In the genomic region with DNA sequence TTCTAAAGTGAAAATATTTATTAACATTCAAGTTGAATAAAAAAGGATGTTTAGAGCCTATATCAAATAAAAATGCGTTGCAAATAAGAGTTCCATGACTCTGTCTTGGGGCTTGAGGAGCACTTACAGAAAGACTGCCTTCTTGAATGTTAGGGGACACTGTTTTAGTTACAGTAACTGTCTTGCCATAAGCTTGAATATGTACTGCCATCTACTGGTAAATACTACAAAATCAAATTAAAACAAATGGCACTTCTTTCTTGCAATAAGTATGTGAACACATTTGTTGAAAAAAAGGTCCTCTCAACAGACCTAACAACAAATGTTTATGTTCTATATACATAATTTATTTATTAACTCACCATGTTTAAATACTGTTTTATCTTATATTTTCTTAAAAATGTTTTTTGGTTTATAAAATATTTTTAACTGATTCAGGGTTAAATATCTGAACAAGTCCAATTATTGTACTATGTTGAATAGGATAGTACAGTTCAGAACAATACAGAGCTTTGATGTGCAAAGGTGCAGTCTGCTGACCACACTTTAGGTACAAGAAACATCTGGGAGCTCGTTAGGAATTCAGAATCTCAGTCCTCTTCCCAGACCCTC, we compare ENCODE assay signal across 8 cellular contexts.
DNase-seq lines count a peak whose midpoint lies in the region; ATAC-seq, FAIRE-seq and TF ChIP-seq lines count a peak whose summit lies in the region.

No MANE protein-coding gene starts in this region.

- intact Hi-C loops in left cardiac atrium (cut with DNase I), result no loop called here

- H3K9me3 Mint-ChIP-seq in stimulated activated naive CD8-positive, alpha-beta T cell treated with anti-CD3 and anti-CD28 coated beads, Interleukin-15, amount 100 ng/mL, for 72 hours, result no peaks in the 10 kb centered on the region

- no peaks in the 10 kb centered on the region for H3K4me1 Mint-ChIP-seq in stimulated activated naive CD8-positive, alpha-beta T cell treated with anti-CD3 and anti-CD28 coated beads, Interleukin-15, amount 100 ng/mL, for 72 hours

- no peak overlapping the region for H3K27ac ChIP-seq in right atrium auricular region

- peak; percentile 89 for FAIRE-seq in endometrium (lab: Jason Lieb, UNC)

- no peaks in the 10 kb centered on the region for H3K9me3 ChIP-seq in right atrium auricular region

- TF ChIP-seq CTCF in right atrium auricular region (IDR thresholded peaks at IDR 0.05), result peak; percentile 39 to 61

- no peaks in the 10 kb centered on the region for H3K4me1 ChIP-seq in right atrium auricular region

- no peak overlapping the region for H3K4me3 Mint-ChIP-seq in stimulated activated naive CD8-positive, alpha-beta T cell treated with anti-CD3 and anti-CD28 coated beads, Interleukin-15, amount 100 ng/mL, for 72 hours

- H3K27me3 Mint-ChIP-seq in stimulated activated naive CD8-positive, alpha-beta T cell treated with anti-CD3 and anti-CD28 coated beads, Interleukin-15, amount 100 ng/mL, for 72 hours, result peaks cover 8% of the 10 kb centered on the region

- H3K27ac Mint-ChIP-seq in stimulated activated naive CD8-positive, alpha-beta T cell treated with anti-CD3 and anti-CD28 coated beads, Interleukin-15, amount 100 ng/mL, for 72 hours, result no peak overlapping the region

- no peaks in the 10 kb centered on the region for H3K27me3 ChIP-seq in right atrium auricular region

- H3K4me3 ChIP-seq in right atrium auricular region, result no peak overlapping the region

- no peak for DNase-seq in right atrium auricular region (ENCODE audit: low spot score)
- no peak for DNase-seq in left cardiac atrium
- DNase-seq in NCI-H82 (lab: John Stamatoyannopoulos, UW), result peak; percentile 72
- DNase-seq in pons (ENCODE audit: low spot score), result peak; percentile 79
- no peak for DNase-seq in activated effector memory CD4-positive, alpha-beta T cell treated with Interleukin-2 at 50 U/mL for 16 hours
- no peak for DNase-seq in stimulated activated naive CD8-positive, alpha-beta T cell treated with anti-CD3 and anti-CD28 coated beads, Interleukin-15, amount 100 ng/mL, for 72 hours

- ATAC-seq in left cardiac atrium, result no peak
- ATAC-seq in HG03565 (IDR thresholded peaks at IDR 0.05; ENCODE audit: unreplicated experiment), result peak; percentile 74
- no peak for ATAC-seq in stimulated activated naive CD8-positive, alpha-beta T cell treated with anti-CD3 and anti-CD28 coated beads, Interleukin-15, amount 100 ng/mL, for 72 hours

- H3K36me3 ChIP-seq in right atrium auricular region, result no peaks in the 10 kb centered on the region

Comparison
In these comparisons a context has a peak if more than half of its experiments do, and no peak if none do; other contexts are left out.
1. DNase-seq: peak in NCI-H82 (single experiment) and pons (single experiment); none in right atrium auricular region (single experiment), left cardiac atrium (single experiment), activated effector memory CD4-positive, alpha-beta T cell treated with Interleukin-2 at 50 U/mL for 16 hours (single experiment) and stimulated activated naive CD8-positive, alpha-beta T cell treated with anti-CD3 and anti-CD28 coated beads, Interleukin-15, amount 100 ng/mL, for 72 hours (0 of 2).